8 cellular contexts compared by ENCODE assay signal in genomic region chr7:128322040-128322643, GRCh38. TPM values are rescaled to one million over a fixed set of nuclear protein-coding genes. Genes with fewer than 3 reads are reported as not detected.
DNase-seq lines count a peak whose midpoint lies in the region; ATAC-seq and FAIRE-seq lines count a peak whose summit lies in the region.

No MANE protein-coding gene starts in this region.

- H3K27me3 Mint-ChIP-seq in activated naive CD4-positive, alpha-beta T cell treated with anti-CD3 and anti-CD28 coated beads, Interleukin-2, amount 10 ng/mL, durations not matched to agents 7 days and 5 days = no peaks in the 10 kb centered on the region

- CTCF ChIA-PET in activated naive CD4-positive, alpha-beta T cell treated with anti-CD3 and anti-CD28 coated beads, Interleukin-2, amount 10 ng/mL, durations not matched to agents 7 days and 5 days (lab: Charles Lee) = interaction anchor here (0.7 to 4.9 kb wide), 5 partner anchors 12 to 112 kb away, joined by 3 to 27 read pairs (median 3); no protein-coding TSS in a partner anchor

- DNase-seq in activated naive CD4-positive, alpha-beta T cell treated with anti-CD3 and anti-CD28 coated beads, Interleukin-2, amount 10 ng/mL, durations not matched to agents 7 days and 5 days = peak; percentile 36
- DNase-seq in activated naive CD4-positive, alpha-beta T cell treated with Interleukin-2 at 50 U/mL for 16 hours = no peak
- peak; percentile 10 for DNase-seq in NCI-H1694 (lab: John Stamatoyannopoulos, UW)
- peak; percentile 21 for DNase-seq in amniotic stem cell (lab: John Stamatoyannopoulos, UW)
- DNase-seq in posterior vena cava (ENCODE audit: low spot score) = no peak

- intact Hi-C loops in posterior vena cava (cut with DNase I) = no loop called here

- peak overlapping the region; percentile 1 for H3K27ac Mint-ChIP-seq in activated naive CD4-positive, alpha-beta T cell treated with anti-CD3 and anti-CD28 coated beads, Interleukin-2, amount 10 ng/mL, durations not matched to agents 7 days and 5 days

- H3K4me3 Mint-ChIP-seq in activated naive CD4-positive, alpha-beta T cell treated with anti-CD3 and anti-CD28 coated beads, Interleukin-2, amount 10 ng/mL, durations not matched to agents 7 days and 5 days = no peak overlapping the region

- no peak for ATAC-seq in GM21515 (IDR thresholded peaks at IDR 0.05; ENCODE audit: unreplicated experiment)
- no peak for ATAC-seq in HG02840 (IDR thresholded peaks at IDR 0.05; ENCODE audit: low FRiP score, unreplicated experiment)

- H3K4me1 Mint-ChIP-seq in activated naive CD4-positive, alpha-beta T cell treated with anti-CD3 and anti-CD28 coated beads, Interleukin-2, amount 10 ng/mL, durations not matched to agents 7 days and 5 days = peaks cover 30% of the 10 kb centered on the region

- peaks cover 55% of the 10 kb centered on the region for H3K36me3 Mint-ChIP-seq in activated naive CD4-positive, alpha-beta T cell treated with anti-CD3 and anti-CD28 coated beads, Interleukin-2, amount 10 ng/mL, durations not matched to agents 7 days and 5 days

- FAIRE-seq in islet of Langerhans (lab: Jason Lieb, UNC) = peak; percentile 33

- no peaks in the 10 kb centered on the region for H3K9me3 Mint-ChIP-seq in activated naive CD4-positive, alpha-beta T cell treated with anti-CD3 and anti-CD28 coated beads, Interleukin-2, amount 10 ng/mL, durations not matched to agents 7 days and 5 days

RNA-seq across cellular contexts. Expression of gene RBM28, which starts 21.6 kb away (rescaled TPM):
- 10 to 100 TPM; 32.9 to 33.9 TPM for total RNA-seq in posterior vena cava

RNA-seq across cellular contexts. Expression of gene PRRT4, which starts 39.3 kb away (rescaled TPM):
- 1 to 10 TPM in 1 of 2 donors, under 1 TPM in 1; 0.43 to 1.2 TPM for total RNA-seq in posterior vena cava

Comparison
In these comparisons a context has a peak if more than half of its experiments do, and no peak if none do; other contexts are left out.
1. DNase-seq: peak in activated naive CD4-positive, alpha-beta T cell treated with anti-CD3 and anti-CD28 coated beads, Interleukin-2, amount 10 ng/mL, durations not matched to agents 7 days and 5 days (single experiment), NCI-H1694 (single experiment) and amniotic stem cell (single experiment); none in activated naive CD4-positive, alpha-beta T cell treated with Interleukin-2 at 50 U/mL for 16 hours (single experiment) and posterior vena cava (single experiment).